Comparison of ENCODE assay signal across 1 cellular context in the genomic region with DNA sequence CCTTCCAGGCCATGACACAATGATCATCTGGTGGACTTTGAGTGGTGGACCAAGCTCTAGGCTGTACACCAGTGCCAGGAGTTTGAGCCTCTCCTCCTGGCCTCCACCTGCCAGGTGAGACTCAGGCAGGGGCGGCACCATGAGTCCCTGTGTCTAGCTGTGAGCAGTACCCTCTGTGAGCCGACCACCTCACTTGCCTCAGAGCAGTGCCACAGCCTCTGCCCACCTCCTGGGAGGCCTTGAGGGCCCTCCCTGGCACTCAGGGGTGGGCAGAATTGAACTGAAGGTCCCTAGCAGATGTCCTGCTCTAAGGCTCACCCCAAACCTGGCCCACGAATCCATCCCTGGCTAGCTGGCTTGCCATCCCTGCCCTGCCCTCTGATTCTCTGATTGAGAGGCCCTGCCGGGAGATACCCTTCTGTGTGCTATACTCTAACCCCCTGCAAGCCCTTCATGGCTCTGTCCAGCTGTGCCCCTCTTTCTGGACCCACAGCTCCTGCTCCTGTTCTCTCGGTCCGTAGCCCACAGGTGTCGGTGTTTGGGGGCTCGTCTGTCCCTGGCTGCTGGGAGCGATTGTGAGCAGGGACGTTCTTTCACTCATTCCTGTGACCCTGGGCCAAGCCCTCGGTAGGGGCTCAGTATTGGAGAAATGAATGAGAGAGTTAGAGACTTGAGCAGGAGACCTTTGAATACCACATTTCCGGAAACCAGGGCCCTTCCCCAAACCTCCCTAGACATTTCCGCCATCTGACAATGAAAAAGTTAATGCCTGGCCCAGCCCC.
TF ChIP-seq lines count a peak whose summit lies in the region.

No MANE protein-coding gene starts in this region.

TF ChIP-seq in IMR-90, 13 proteins besides CTCF, POLR2A, EP300 and RAD21 (continued from another document):
- TF ChIP-seq, protein P1, sequence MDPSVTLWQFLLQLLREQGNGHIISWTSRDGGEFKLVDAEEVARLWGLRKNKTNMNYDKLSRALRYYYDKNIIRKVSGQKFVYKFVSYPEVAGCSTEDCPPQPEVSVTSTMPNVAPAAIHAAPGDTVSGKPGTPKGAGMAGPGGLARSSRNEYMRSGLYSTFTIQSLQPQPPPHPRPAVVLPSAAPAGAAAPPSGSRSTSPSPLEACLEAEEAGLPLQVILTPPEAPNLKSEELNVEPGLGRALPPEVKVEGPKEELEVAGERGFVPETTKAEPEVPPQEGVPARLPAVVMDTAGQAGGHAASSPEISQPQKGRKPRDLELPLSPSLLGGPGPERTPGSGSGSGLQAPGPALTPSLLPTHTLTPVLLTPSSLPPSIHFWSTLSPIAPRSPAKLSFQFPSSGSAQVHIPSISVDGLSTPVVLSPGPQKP (IDR thresholded peaks at IDR 0.05; ENCODE audit: borderline replicate concordance, low read depth, low read length), result no peak
- TF ChIP-seq MAFK (IDR thresholded peaks at IDR 0.05; ENCODE audit: low read depth, low read length) (no peak), BHLHE40 (IDR thresholded peaks at IDR 0.05; ENCODE audit: low read depth, low read length) (no peak), MXI1 (IDR thresholded peaks at IDR 0.05; ENCODE audit: borderline replicate concordance, low read depth, low read length) (no peak), FOS (IDR thresholded peaks at IDR 0.05; ENCODE audit: low read depth, low read length) (no peak), MAZ (IDR thresholded peaks at IDR 0.05; ENCODE audit: borderline replicate concordance, low read depth, low read length) (no peak)
- TF ChIP-seq, protein P2, sequence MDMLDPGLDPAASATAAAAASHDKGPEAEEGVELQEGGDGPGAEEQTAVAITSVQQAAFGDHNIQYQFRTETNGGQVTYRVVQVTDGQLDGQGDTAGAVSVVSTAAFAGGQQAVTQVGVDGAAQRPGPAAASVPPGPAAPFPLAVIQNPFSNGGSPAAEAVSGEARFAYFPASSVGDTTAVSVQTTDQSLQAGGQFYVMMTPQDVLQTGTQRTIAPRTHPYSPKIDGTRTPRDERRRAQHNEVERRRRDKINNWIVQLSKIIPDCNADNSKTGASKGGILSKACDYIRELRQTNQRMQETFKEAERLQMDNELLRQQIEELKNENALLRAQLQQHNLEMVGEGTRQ (IDR thresholded peaks at IDR 0.05; ENCODE audit: low read depth, low read length), result no peak
